1 cellular context compared by ENCODE assay signal in genomic region chr14:74826574-74826973, GRCh38.
TF ChIP-seq lines count a peak whose summit lies in the region.

No MANE protein-coding gene starts in this region.

TF ChIP-seq in H1, 55 proteins besides CTCF, POLR2A, EP300 and RAD21:
- TF ChIP-seq RBBP5 (IDR thresholded peaks at IDR 0.05; ENCODE audit: borderline replicate concordance, low read depth, low read length) (no peak), YY1 (IDR thresholded peaks at IDR 0.05; ENCODE audit: low read depth, low read length) (no peak), SIX5 (IDR thresholded peaks at IDR 0.05; ENCODE audit: low read depth, low read length) (no peak), POU5F1 (IDR thresholded peaks at IDR 0.05; ENCODE audit: low read depth, low read length) (no peak)
- TF ChIP-seq, protein P1, sequence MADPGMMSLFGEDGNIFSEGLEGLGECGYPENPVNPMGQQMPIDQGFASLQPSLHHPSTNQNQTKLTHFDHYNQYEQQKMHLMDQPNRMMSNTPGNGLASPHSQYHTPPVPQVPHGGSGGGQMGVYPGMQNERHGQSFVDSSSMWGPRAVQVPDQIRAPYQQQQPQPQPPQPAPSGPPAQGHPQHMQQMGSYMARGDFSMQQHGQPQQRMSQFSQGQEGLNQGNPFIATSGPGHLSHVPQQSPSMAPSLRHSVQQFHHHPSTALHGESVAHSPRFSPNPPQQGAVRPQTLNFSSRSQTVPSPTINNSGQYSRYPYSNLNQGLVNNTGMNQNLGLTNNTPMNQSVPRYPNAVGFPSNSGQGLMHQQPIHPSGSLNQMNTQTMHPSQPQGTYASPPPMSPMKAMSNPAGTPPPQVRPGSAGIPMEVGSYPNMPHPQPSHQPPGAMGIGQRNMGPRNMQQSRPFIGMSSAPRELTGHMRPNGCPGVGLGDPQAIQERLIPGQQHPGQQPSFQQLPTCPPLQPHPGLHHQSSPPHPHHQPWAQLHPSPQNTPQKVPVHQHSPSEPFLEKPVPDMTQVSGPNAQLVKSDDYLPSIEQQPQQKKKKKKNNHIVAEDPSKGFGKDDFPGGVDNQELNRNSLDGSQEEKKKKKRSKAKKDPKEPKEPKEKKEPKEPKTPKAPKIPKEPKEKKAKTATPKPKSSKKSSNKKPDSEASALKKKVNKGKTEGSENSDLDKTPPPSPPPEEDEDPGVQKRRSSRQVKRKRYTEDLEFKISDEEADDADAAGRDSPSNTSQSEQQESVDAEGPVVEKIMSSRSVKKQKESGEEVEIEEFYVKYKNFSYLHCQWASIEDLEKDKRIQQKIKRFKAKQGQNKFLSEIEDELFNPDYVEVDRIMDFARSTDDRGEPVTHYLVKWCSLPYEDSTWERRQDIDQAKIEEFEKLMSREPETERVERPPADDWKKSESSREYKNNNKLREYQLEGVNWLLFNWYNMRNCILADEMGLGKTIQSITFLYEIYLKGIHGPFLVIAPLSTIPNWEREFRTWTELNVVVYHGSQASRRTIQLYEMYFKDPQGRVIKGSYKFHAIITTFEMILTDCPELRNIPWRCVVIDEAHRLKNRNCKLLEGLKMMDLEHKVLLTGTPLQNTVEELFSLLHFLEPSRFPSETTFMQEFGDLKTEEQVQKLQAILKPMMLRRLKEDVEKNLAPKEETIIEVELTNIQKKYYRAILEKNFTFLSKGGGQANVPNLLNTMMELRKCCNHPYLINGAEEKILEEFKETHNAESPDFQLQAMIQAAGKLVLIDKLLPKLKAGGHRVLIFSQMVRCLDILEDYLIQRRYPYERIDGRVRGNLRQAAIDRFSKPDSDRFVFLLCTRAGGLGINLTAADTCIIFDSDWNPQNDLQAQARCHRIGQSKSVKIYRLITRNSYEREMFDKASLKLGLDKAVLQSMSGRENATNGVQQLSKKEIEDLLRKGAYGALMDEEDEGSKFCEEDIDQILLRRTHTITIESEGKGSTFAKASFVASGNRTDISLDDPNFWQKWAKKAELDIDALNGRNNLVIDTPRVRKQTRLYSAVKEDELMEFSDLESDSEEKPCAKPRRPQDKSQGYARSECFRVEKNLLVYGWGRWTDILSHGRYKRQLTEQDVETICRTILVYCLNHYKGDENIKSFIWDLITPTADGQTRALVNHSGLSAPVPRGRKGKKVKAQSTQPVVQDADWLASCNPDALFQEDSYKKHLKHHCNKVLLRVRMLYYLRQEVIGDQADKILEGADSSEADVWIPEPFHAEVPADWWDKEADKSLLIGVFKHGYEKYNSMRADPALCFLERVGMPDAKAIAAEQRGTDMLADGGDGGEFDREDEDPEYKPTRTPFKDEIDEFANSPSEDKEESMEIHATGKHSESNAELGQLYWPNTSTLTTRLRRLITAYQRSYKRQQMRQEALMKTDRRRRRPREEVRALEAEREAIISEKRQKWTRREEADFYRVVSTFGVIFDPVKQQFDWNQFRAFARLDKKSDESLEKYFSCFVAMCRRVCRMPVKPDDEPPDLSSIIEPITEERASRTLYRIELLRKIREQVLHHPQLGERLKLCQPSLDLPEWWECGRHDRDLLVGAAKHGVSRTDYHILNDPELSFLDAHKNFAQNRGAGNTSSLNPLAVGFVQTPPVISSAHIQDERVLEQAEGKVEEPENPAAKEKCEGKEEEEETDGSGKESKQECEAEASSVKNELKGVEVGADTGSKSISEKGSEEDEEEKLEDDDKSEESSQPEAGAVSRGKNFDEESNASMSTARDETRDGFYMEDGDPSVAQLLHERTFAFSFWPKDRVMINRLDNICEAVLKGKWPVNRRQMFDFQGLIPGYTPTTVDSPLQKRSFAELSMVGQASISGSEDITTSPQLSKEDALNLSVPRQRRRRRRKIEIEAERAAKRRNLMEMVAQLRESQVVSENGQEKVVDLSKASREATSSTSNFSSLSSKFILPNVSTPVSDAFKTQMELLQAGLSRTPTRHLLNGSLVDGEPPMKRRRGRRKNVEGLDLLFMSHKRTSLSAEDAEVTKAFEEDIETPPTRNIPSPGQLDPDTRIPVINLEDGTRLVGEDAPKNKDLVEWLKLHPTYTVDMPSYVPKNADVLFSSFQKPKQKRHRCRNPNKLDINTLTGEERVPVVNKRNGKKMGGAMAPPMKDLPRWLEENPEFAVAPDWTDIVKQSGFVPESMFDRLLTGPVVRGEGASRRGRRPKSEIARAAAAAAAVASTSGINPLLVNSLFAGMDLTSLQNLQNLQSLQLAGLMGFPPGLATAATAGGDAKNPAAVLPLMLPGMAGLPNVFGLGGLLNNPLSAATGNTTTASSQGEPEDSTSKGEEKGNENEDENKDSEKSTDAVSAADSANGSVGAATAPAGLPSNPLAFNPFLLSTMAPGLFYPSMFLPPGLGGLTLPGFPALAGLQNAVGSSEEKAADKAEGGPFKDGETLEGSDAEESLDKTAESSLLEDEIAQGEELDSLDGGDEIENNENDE (IDR thresholded peaks at IDR 0.05; ENCODE audit: insufficient replicate concordance, low read length): no peak
TF ChIP-seq in H1: peak in this region for 0.
